Comparison of ENCODE assay signal across 32 cellular contexts in the genomic region with DNA sequence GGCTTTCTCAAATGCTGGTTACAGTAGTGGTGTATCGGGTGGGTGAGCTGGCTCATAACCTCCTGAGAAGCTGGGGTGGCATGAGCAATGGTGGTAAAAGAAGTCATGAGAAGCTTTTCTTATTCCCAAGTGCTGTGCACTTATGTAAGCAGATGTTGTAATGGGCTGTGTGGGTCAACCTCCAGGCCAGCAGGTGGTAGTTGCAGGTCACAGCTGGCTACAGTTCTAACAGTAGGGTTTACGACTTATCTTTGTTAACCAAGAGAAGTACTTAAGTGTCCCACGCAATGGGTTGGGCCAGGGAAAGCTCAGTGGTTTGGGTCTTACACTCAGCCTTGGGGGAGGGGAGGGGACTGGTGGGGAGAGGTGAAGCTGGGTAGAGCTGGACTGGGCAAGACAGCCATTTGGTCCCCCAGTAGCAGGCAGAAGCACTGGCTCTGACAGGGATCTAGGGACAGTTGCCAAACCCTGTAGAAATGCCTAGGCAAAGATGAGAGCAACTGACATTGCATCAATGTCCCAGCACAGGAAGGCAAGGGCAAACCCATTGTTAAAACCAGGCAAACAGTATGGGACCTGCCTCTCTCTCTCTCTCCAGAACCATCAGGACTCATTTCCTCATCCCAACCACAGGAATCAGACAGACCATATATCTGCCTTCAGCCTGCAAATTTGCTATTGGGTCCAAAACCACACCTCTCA.
"Had no signal": no experiment of that assay in that cellular context is flagged by ENCODE, and none has a peak within 500 bp of the region (broad histone marks: within the 10 kb centered on the region; RNA-seq: fewer than 3 reads in every experiment).

No MANE protein-coding gene starts in this region.

- H3K9me3 Mint-ChIP-seq: effector memory CD8-positive, alpha-beta T cell; stimulated activated memory B cell treated with anti-CD40 and anti-IgM and Interleukin-4, amounts not matched to agents 10 μg/mL and 1 μg/mL and 100 μg/mL, for 72 hours had no signal

- H3K27ac ChIP-seq: brain microvascular endothelial cell, foreskin keratinocyte, heart right ventricle, neutrophil, skin epidermis, thyroid gland, upper lobe of left lung, vagina, WERI-Rb-1 had no signal

- H3K27ac Mint-ChIP-seq: activated CD4-positive, alpha-beta memory T cell treated with anti-CD3 and anti-CD28 coated beads, Interleukin-2, amount 10 ng/mL, durations not matched to agents 7 days and 5 days; activated CD4-positive, alpha-beta T cell treated with anti-CD3 and anti-CD28 coated beads, Interleukin-2, amount 10 ng/mL, durations not matched to agents 7 days and 5 days; activated naive CD4-positive, alpha-beta T cell treated with anti-CD3 and anti-CD28 coated beads, Interleukin-2, amount 10 ng/mL, durations not matched to agents 7 days and 5 days; activated naive CD8-positive, alpha-beta T cell treated with anti-CD3 and anti-CD28 coated beads, Interleukin-2, amount 10 ng/mL, durations not matched to agents 7 days and 5 days; activated T-cell treated with anti-CD3 and anti-CD28 coated beads, Interleukin-2, amount 50 U/mL, for 24 hours; effector memory CD8-positive, alpha-beta T cell; nephron; stimulated activated memory B cell treated with anti-CD40 and anti-IgM and Interleukin-4, amounts not matched to agents 10 μg/mL and 1 μg/mL and 100 μg/mL, for 72 hours; stimulated activated naive CD8-positive, alpha-beta T cell treated with anti-CD3 and anti-CD28 coated beads, Interleukin-15, amount 100 ng/mL, for 72 hours; T-helper 1 cell treated with Interleukin-12 subunit alpha and Interleukin-12 subunit beta and Interleukin-4 antibody, amounts not matched to agents 30 μg/mL and 1 μg/mL, for 36 hours had no signal

- H3K4me1 Mint-ChIP-seq: activated CD4-positive, alpha-beta memory T cell treated with anti-CD3 and anti-CD28 coated beads, Interleukin-2, amount 10 ng/mL, durations not matched to agents 7 days and 5 days; activated CD4-positive, alpha-beta T cell treated with anti-CD3 and anti-CD28 coated beads, Interleukin-2, amount 10 ng/mL, durations not matched to agents 7 days and 5 days; activated naive CD4-positive, alpha-beta T cell treated with anti-CD3 and anti-CD28 coated beads, Interleukin-2, amount 10 ng/mL, durations not matched to agents 7 days and 5 days; activated naive CD8-positive, alpha-beta T cell treated with anti-CD3 and anti-CD28 coated beads, Interleukin-2, amount 10 ng/mL, durations not matched to agents 7 days and 5 days; nephron; stimulated activated memory B cell treated with anti-CD40 and anti-IgM and Interleukin-4, amounts not matched to agents 10 μg/mL and 1 μg/mL and 100 μg/mL, for 72 hours; stimulated activated naive CD8-positive, alpha-beta T cell treated with anti-CD3 and anti-CD28 coated beads, Interleukin-15, amount 100 ng/mL, for 72 hours had no signal

- H3K27me3 ChIP-seq: brain microvascular endothelial cell, foreskin keratinocyte, heart right ventricle, neutrophil, thyroid gland, upper lobe of left lung, vagina had no signal

- H3K27me3 Mint-ChIP-seq: activated CD4-positive, alpha-beta memory T cell treated with anti-CD3 and anti-CD28 coated beads, Interleukin-2, amount 10 ng/mL, durations not matched to agents 7 days and 5 days; activated CD4-positive, alpha-beta T cell treated with anti-CD3 and anti-CD28 coated beads, Interleukin-2, amount 10 ng/mL, durations not matched to agents 7 days and 5 days; activated naive CD4-positive, alpha-beta T cell treated with anti-CD3 and anti-CD28 coated beads, Interleukin-2, amount 10 ng/mL, durations not matched to agents 7 days and 5 days; activated naive CD8-positive, alpha-beta T cell treated with anti-CD3 and anti-CD28 coated beads, Interleukin-2, amount 10 ng/mL, durations not matched to agents 7 days and 5 days; activated T-cell treated with anti-CD3 and anti-CD28 coated beads, Interleukin-2, amount 50 U/mL, for 24 hours; effector memory CD8-positive, alpha-beta T cell; stimulated activated memory B cell treated with anti-CD40 and anti-IgM and Interleukin-4, amounts not matched to agents 10 μg/mL and 1 μg/mL and 100 μg/mL, for 72 hours; stimulated activated naive CD8-positive, alpha-beta T cell treated with anti-CD3 and anti-CD28 coated beads, Interleukin-15, amount 100 ng/mL, for 72 hours had no signal

- H3K4me1 ChIP-seq: foreskin keratinocyte, heart right ventricle, thyroid gland, upper lobe of left lung, vagina had no signal

- H3K4me3 ChIP-seq: heart right ventricle, skin epidermis, thyroid gland, upper lobe of left lung, vagina had no signal

- DNase-seq: activated CD4-positive, alpha-beta memory T cell treated with anti-CD3 and anti-CD28 coated beads, Interleukin-2, amount 10 ng/mL, durations not matched to agents 7 days and 5 days; activated CD4-positive, alpha-beta T cell treated with anti-CD3 and anti-CD28 coated beads, Interleukin-2, amount 10 ng/mL, durations not matched to agents 7 days and 5 days; activated CD4-positive, CD25-positive, alpha-beta regulatory T cell treated with anti-CD3 and anti-CD28 coated beads, Interleukin-2, amount 50 U/mL, for 72 hours; activated CD8-positive, alpha-beta memory T cell treated with anti-CD3 and anti-CD28 coated beads, Interleukin-2, amount 50 U/mL, for 48 hours; activated gamma-delta T cell; activated naive CD4-positive, alpha-beta T cell treated with anti-CD3 and anti-CD28 coated beads, Interleukin-2, amount 10 ng/mL, durations not matched to agents 7 days and 5 days; activated naive CD8-positive, alpha-beta T cell treated with anti-CD3 and anti-CD28 coated beads, Interleukin-2, amount 10 ng/mL, durations not matched to agents 7 days and 5 days; activated T-cell treated with anti-CD3 and anti-CD28 coated beads, Interleukin-2, amount 50 U/mL, for 24 hours; brain microvascular endothelial cell; cortex of kidney; effector memory CD8-positive, alpha-beta T cell; foreskin keratinocyte; heart right ventricle; islet precursor cell; mammary epithelial cell; stimulated activated CD4-positive, alpha-beta T cell treated with anti-CD3 and anti-CD28 coated beads, Interleukin-4, amount 100 ng/mL, for 4 hours; stimulated activated CD8-positive, alpha-beta memory T cell treated with anti-CD3 and anti-CD28 coated beads, Interleukin-4, amount 100 ng/mL, for 48 hours; stimulated activated naive CD8-positive, alpha-beta T cell treated with anti-CD3 and anti-CD28 coated beads, Interleukin-15, amount 100 ng/mL, for 72 hours; substantia nigra; T-helper 9 cell; thyroid gland; upper lobe of left lung; WERI-Rb-1 had no signal

- ATAC-seq: effector memory CD8-positive, alpha-beta T cell; foreskin keratinocyte; heart right ventricle; sciatic nerve; stimulated activated memory B cell treated with anti-CD40 and anti-IgM and Interleukin-4, amounts not matched to agents 10 μg/mL and 1 μg/mL and 100 μg/mL, for 72 hours; stimulated activated naive CD8-positive, alpha-beta T cell treated with anti-CD3 and anti-CD28 coated beads, Interleukin-15, amount 100 ng/mL, for 72 hours had no signal

- FAIRE-seq: astrocyte, endothelial cell of umbilical vein had no signal

- H3K9me3 ChIP-seq: neutrophil, thyroid gland, upper lobe of left lung, vagina had no signal

- H3K36me3 ChIP-seq: brain microvascular endothelial cell, heart right ventricle, neutrophil, thyroid gland, upper lobe of left lung, vagina, WERI-Rb-1 had no signal

- H3K4me3 Mint-ChIP-seq: activated CD4-positive, alpha-beta memory T cell treated with anti-CD3 and anti-CD28 coated beads, Interleukin-2, amount 10 ng/mL, durations not matched to agents 7 days and 5 days; activated CD4-positive, alpha-beta T cell treated with anti-CD3 and anti-CD28 coated beads, Interleukin-2, amount 10 ng/mL, durations not matched to agents 7 days and 5 days; activated naive CD4-positive, alpha-beta T cell treated with anti-CD3 and anti-CD28 coated beads, Interleukin-2, amount 10 ng/mL, durations not matched to agents 7 days and 5 days; activated naive CD8-positive, alpha-beta T cell treated with anti-CD3 and anti-CD28 coated beads, Interleukin-2, amount 10 ng/mL, durations not matched to agents 7 days and 5 days; activated T-cell treated with anti-CD3 and anti-CD28 coated beads, Interleukin-2, amount 50 U/mL, for 24 hours; effector memory CD8-positive, alpha-beta T cell; nephron; stimulated activated memory B cell treated with anti-CD40 and anti-IgM and Interleukin-4, amounts not matched to agents 10 μg/mL and 1 μg/mL and 100 μg/mL, for 72 hours; stimulated activated naive CD8-positive, alpha-beta T cell treated with anti-CD3 and anti-CD28 coated beads, Interleukin-15, amount 100 ng/mL, for 72 hours; T-helper 1 cell treated with Interleukin-12 subunit alpha and Interleukin-12 subunit beta and Interleukin-4 antibody, amounts not matched to agents 30 μg/mL and 1 μg/mL, for 36 hours had no signal
